Comparison of ENCODE assay signal across 7 cellular contexts in the genomic region with DNA sequence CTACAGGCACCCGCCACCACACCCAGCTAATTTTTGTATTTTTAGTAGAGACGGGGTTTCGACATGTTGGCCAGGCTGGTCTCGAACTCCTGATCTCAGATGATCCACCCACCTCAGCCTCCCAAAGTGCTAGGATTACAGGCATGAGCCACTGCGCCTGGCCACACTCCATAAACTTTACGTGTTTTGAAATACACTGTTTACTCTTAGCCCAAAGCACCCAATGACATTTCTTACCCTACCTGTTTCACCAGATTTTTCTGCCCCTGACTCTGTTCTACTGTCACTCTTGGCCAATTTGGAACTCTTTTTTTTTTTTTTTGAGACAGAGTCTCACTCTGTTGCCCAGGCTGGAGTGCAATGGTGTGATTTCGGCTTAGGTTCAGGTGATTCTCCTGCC. TPM values are rescaled to one million over a fixed set of nuclear protein-coding genes. Genes with fewer than 3 reads are reported as not detected.
DNase-seq lines count a peak whose midpoint lies in the region; ATAC-seq, FAIRE-seq and TF ChIP-seq lines count a peak whose summit lies in the region.
"Not testable (repeated sequence)": the region's sequence is repeated elsewhere in the genome, so short reads cannot be mapped to it uniquely, and the experiment has no call there.

No MANE protein-coding gene starts in this region.

- not testable (repeated sequence) for H2AFZ ChIP-seq in trophoblast cell (ENCODE audit: insufficient read depth, low read length, poor library complexity)

- H3K79me1 ChIP-seq in trophoblast cell (ENCODE audit: low read length) = not testable (repeated sequence)

- not testable (repeated sequence) for H3K4ac ChIP-seq in trophoblast cell (ENCODE audit: low read depth, low read length)

- CTCF ChIA-PET in RWPE1 (lab: Yijun Ruan, JAX) = interaction anchor here (0.6 to 1.3 kb wide), 2 partner anchors 55 to 782 kb away, joined by 3 to 5 read pairs; no protein-coding TSS in a partner anchor

- H3K27ac ChIP-seq in C4-2B = peak overlapping the region; percentile 50
- not testable (repeated sequence) for H3K27ac ChIP-seq in RWPE1, lower lobe of right lung
- peak overlapping the region; percentile 64 for H3K27ac ChIP-seq in trophoblast cell (ENCODE audit: low read depth, low read length)

- peak overlapping the region; percentile 31 for H2BK120ac ChIP-seq in trophoblast cell (ENCODE audit: insufficient read depth, low read length, poor library complexity)

- WGBS in trophoblast cell (ENCODE audit: extremely low coverage, insufficient coverage, insufficient read length) = no CpG with 5 or more reads among the region's 7 CpGs

- H3K23ac ChIP-seq in trophoblast cell (ENCODE audit: low read length) = not testable (repeated sequence)

- H3K14ac ChIP-seq in trophoblast cell (ENCODE audit: low read length) = peak overlapping the region; percentile 34

- H4K8ac ChIP-seq in trophoblast cell (ENCODE audit: low read depth, low read length) = peak overlapping the region; percentile 56

- POLR2A ChIA-PET in RWPE1 (lab: Yijun Ruan, JAX; ENCODE audit: low non-redundant PET) = not testable (repeated sequence)

- DNase-seq in HT-29 (ENCODE audit: low spot score) = peak; percentile 54
- DNase-seq in RWPE1 (ENCODE audit: low spot score) = peak; percentile 43
- peak; percentile 81 for DNase-seq in bronchial epithelial cell (ENCODE audit: low read depth)
- DNase-seq in left kidney (ENCODE audit: low read depth, low spot score) = peak; percentile 52
- DNase-seq in lower lobe of right lung = not testable (repeated sequence)
- DNase-seq in trophoblast cell = peak; percentile 89 to 96

- H3K36me3 ChIP-seq in bronchial epithelial cell (ENCODE audit: control insufficient read depth, insufficient read depth, low read length); lower lobe of right lung; trophoblast cell (ENCODE audit: control insufficient read depth in 1 of 2, insufficient read depth in 2 of 2, low read length in 2 of 2): not testable (repeated sequence)

- not testable (repeated sequence) for H3K4me2 ChIP-seq in trophoblast cell (ENCODE audit: low read length)

- H3K4me3 ChIP-seq in bronchial epithelial cell (ENCODE audit: low read depth, low read length); lower lobe of right lung; trophoblast cell (ENCODE audit: low read depth, low read length): not testable (repeated sequence)

- not testable (repeated sequence) for H3K79me2 ChIP-seq in trophoblast cell (ENCODE audit: control insufficient read depth, insufficient read depth, low read length, poor library complexity)

- not testable (repeated sequence) for H3K27me3 ChIP-seq in bronchial epithelial cell (ENCODE audit: control insufficient read depth, insufficient read depth, low read length); lower lobe of right lung (ENCODE audit: low read depth); trophoblast cell (ENCODE audit: insufficient read depth, low read length)

- not testable (repeated sequence) for H3K9ac ChIP-seq in trophoblast cell (ENCODE audit: low read length)

- H4K12ac ChIP-seq in trophoblast cell (ENCODE audit: low read depth, low read length) = not testable (repeated sequence)

- not testable (repeated sequence) for H2BK5ac ChIP-seq in trophoblast cell (ENCODE audit: low read depth, low read length, poor library complexity)

- not testable (repeated sequence) for H3K18ac ChIP-seq in trophoblast cell (ENCODE audit: low read length)

- H2BK12ac ChIP-seq in trophoblast cell (ENCODE audit: low read length) = peak overlapping the region; percentile 73

- not testable (repeated sequence) for H2AK5ac ChIP-seq in trophoblast cell (ENCODE audit: low read length)

- not testable (repeated sequence) for H4K91ac ChIP-seq in trophoblast cell (ENCODE audit: low read depth, low read length)

- not testable (repeated sequence) for FAIRE-seq in bronchial epithelial cell (lab: Jason Lieb, UNC)

- intact Hi-C loops in lower lobe of right lung (cut with DNase I) = not testable (repeated sequence)

- not testable (repeated sequence) for H3K9me3 ChIP-seq in lower lobe of right lung; trophoblast cell (ENCODE audit: insufficient read depth, low read depth, low read length)

- TF ChIP-seq CTCF in C4-2B (conservative IDR thresholded peaks at IDR 0.05); RWPE1 (conservative IDR thresholded peaks at IDR 0.05; ENCODE audit: low read depth); bronchial epithelial cell (IDR thresholded peaks at IDR 0.05; ENCODE audit: insufficient read depth, low read length, severe bottlenecking); lower lobe of right lung (IDR thresholded peaks at IDR 0.05): not testable (repeated sequence)

- H3K4me1 ChIP-seq in lower lobe of right lung = not testable (repeated sequence)
- H3K4me1 ChIP-seq in trophoblast cell (ENCODE audit: control insufficient read depth in 1 of 2, insufficient read depth in 2 of 2, low read length in 2 of 2) = peaks cover 11 to 12% of the 10 kb centered on the region in 2 experiments

- ATAC-seq in lower lobe of right lung = peak; percentile 61 to 72

RNA-seq across cellular contexts. Expression of gene GNE, which starts 15.1 kb away (rescaled TPM):
- 22.1 and 24.5 TPM in 2 replicates for total RNA-seq in HT-29 (2014; rRNA removed; shearing (Covaris generic))
- total RNA-seq in bronchial epithelial cell (11.5 and 14.7 TPM in 2 replicates), lower lobe of right lung (14.6 TPM)
- polyA plus RNA-seq in trophoblast cell (2013) = 38.9 and 42.9 TPM in 2 replicates
